In the genomic region with DNA sequence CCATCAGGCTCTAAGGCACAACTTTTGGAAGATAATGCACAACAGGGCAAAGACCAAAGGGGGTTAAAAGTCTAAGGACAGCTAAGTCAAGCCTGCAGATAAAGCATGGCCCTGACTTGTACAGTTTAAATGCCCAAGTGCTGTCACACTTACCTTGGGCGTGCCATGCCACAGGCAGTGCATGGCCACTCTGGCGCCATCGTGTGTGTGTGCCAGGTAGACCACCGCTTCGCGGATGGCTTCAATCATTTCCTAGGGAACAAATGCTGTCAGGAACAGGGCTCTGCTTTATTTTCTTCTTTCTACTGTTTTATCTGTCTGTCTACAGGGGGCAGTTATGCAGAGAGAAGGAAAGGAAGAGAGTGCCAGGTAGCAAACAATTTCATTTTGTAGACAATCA, we compare ENCODE assay signal across 10 cellular contexts. TPM values are rescaled to one million over a fixed set of nuclear protein-coding genes. Genes with fewer than 3 reads are reported as not detected.
A peak's percentile ranks its signal among the peaks of the same experiment; 100 is the strongest.
DNase-seq lines count a peak whose midpoint lies in the region; ATAC-seq and TF ChIP-seq lines count a peak whose summit lies in the region.
"Had no signal": no experiment of that assay in that cellular context is flagged by ENCODE, and none has a peak within 500 bp of the region (broad histone marks: within the 10 kb centered on the region; RNA-seq: fewer than 3 reads in every experiment).

No MANE protein-coding gene starts in this region.

- H3K4me1 Mint-ChIP-seq in activated T-cell treated with anti-CD3 and anti-CD28 coated beads, Interleukin-2, amount 50 U/mL, for 72 hours (ENCODE audit: low read depth) = peaks cover 11% of the 10 kb centered on the region
- H3K4me1 Mint-ChIP-seq in activated T-cell treated with anti-CD3 and anti-CD28 coated beads, Interleukin-2, amount 50 U/mL, for 4 hours (ENCODE audit: low read depth) = no peaks in the 10 kb centered on the region

- H3K27me3 ChIP-seq in smooth muscle cell (ENCODE audit: low read depth) = no peaks in the 10 kb centered on the region

- H3K9me3 Mint-ChIP-seq in activated T-cell treated with anti-CD3 and anti-CD28 coated beads, Interleukin-2, amount 50 U/mL, for 72 hours = no peaks in the 10 kb centered on the region
- H3K9me3 Mint-ChIP-seq in activated T-cell treated with anti-CD3 and anti-CD28 coated beads, Interleukin-2, amount 50 U/mL, for 4 hours = no peaks in the 10 kb centered on the region
- H3K9me3 Mint-ChIP-seq: CD4-positive, CD25-positive, alpha-beta regulatory T cell had no signal

- in situ Hi-C loops in SK-MEL-5 (cut with HindIII; ENCODE audit: low pct_unique_long_range_greater_than_20kb, low sequenced_read_pairs) = no loop called here

- H3K27ac Mint-ChIP-seq in activated T-cell treated with anti-CD3 and anti-CD28 coated beads, Interleukin-2, amount 50 U/mL, for 72 hours = peak overlapping the region; percentile 81
- H3K27ac Mint-ChIP-seq: CD4-positive, CD25-positive, alpha-beta regulatory T cell had no signal

- H3K4me2 ChIP-seq in smooth muscle cell = no peak overlapping the region

- H3K4me3 ChIP-seq in fibroblast of the aortic adventitia (ENCODE audit: low read depth, low read length) = no peak overlapping the region
- H3K4me3 ChIP-seq in smooth muscle cell = no peak overlapping the region

- no peak overlapping the region for H2AFZ ChIP-seq in smooth muscle cell (ENCODE audit: low read depth)
- H2AFZ ChIP-seq: parathyroid adenoma had no signal

- H3K27ac ChIP-seq in smooth muscle cell (ENCODE audit: low read depth) = no peak overlapping the region
- H3K27ac ChIP-seq: parathyroid adenoma had no signal

- 73% methylated on average over 6 of the region's 6 CpGs for WGBS in smooth muscle cell (ENCODE audit: low lambda C conversion rate)

- H3K79me2 ChIP-seq in smooth muscle cell (ENCODE audit: low read depth) = no peaks in the 10 kb centered on the region
- H3K79me2 ChIP-seq: parathyroid adenoma had no signal

- no peaks in the 10 kb centered on the region for H4K20me1 ChIP-seq in smooth muscle cell (ENCODE audit: low read depth)

- no peak overlapping the region for H3K9ac ChIP-seq in smooth muscle cell (ENCODE audit: low read depth)
- H3K9ac ChIP-seq: parathyroid adenoma had no signal

- H3K36me3 Mint-ChIP-seq in activated T-cell treated with anti-CD3 and anti-CD28 coated beads, Interleukin-2, amount 50 U/mL, for 72 hours (ENCODE audit: insufficient read depth in 2 of 2) = peaks cover 1 to 25% of the 10 kb centered on the region in 2 donors
- peaks cover 56% of the 10 kb centered on the region for H3K36me3 Mint-ChIP-seq in activated T-cell treated with anti-CD3 and anti-CD28 coated beads, Interleukin-2, amount 50 U/mL, for 4 hours (ENCODE audit: insufficient read depth)

- no peak overlapping the region for H3K4me3 Mint-ChIP-seq in activated T-cell treated with anti-CD3 and anti-CD28 coated beads, Interleukin-2, amount 50 U/mL, for 72 hours
- H3K4me3 Mint-ChIP-seq in activated T-cell treated with anti-CD3 and anti-CD28 coated beads, Interleukin-2, amount 50 U/mL, for 4 hours = no peak overlapping the region
- H3K4me3 Mint-ChIP-seq: CD4-positive, CD25-positive, alpha-beta regulatory T cell had no signal

- TF ChIP-seq CTCF in fibroblast of the aortic adventitia (IDR thresholded peaks at IDR 0.05; ENCODE audit: insufficient read depth, low read length) (peak; percentile 19), smooth muscle cell (IDR thresholded peaks at IDR 0.05; ENCODE audit: borderline replicate concordance, insufficient read depth, poor library complexity, severe bottlenecking) (peak; percentile 21)

- no peaks in the 10 kb centered on the region for H3K4me1 ChIP-seq in smooth muscle cell (ENCODE audit: low read depth)
- H3K4me1 ChIP-seq: parathyroid adenoma had no signal

- peaks cover 17% of the 10 kb centered on the region for H3K36me3 ChIP-seq in smooth muscle cell (ENCODE audit: low read depth)

- no peak for ATAC-seq in activated T-cell treated with anti-CD3 and anti-CD28 coated beads, Interleukin-2, amount 50 U/mL, for 72 hours (replicated peaks in 1 of 2)
- no peak for ATAC-seq in activated T-cell treated with anti-CD3 and anti-CD28 coated beads, Interleukin-2, amount 50 U/mL, for 4 hours
- ATAC-seq in HG02840 (IDR thresholded peaks at IDR 0.05; ENCODE audit: low FRiP score, unreplicated experiment) (no peak), GM19452 (IDR thresholded peaks at IDR 0.05; ENCODE audit: unreplicated experiment) (no peak)

- DNase-seq in activated T-cell treated with anti-CD3 and anti-CD28 coated beads, Interleukin-2, amount 50 U/mL, for 72 hours = peak in 1 of 2 donors; percentile 7
- DNase-seq in activated T-cell treated with anti-CD3 and anti-CD28 coated beads, Interleukin-2, amount 50 U/mL, for 4 hours = no peak
- peak; percentile 68 for DNase-seq in SK-MEL-5 (ENCODE audit: low read depth, low spot score)
- DNase-seq in fibroblast of the aortic adventitia (ENCODE audit: low read depth) = no peak
- DNase-seq in smooth muscle cell (lab: John Stamatoyannopoulos, UW; ENCODE audit: unreplicated experiment) = no peak
- no peak for DNase-seq in NCI-H510A (lab: John Stamatoyannopoulos, UW)
- DNase-seq: CD4-positive, CD25-positive, alpha-beta regulatory T cell had no signal

- H3K27me3 Mint-ChIP-seq in activated T-cell treated with anti-CD3 and anti-CD28 coated beads, Interleukin-2, amount 50 U/mL, for 72 hours (ENCODE audit: low read depth) = no peaks in the 10 kb centered on the region
- no peaks in the 10 kb centered on the region for H3K27me3 Mint-ChIP-seq in activated T-cell treated with anti-CD3 and anti-CD28 coated beads, Interleukin-2, amount 50 U/mL, for 4 hours (ENCODE audit: low read depth)
- H3K27me3 Mint-ChIP-seq: CD4-positive, CD25-positive, alpha-beta regulatory T cell had no signal

- no peaks in the 10 kb centered on the region for H3F3A ChIP-seq in smooth muscle cell (ENCODE audit: low read depth)

- H3K9me3 ChIP-seq in smooth muscle cell (replicated peaks; ENCODE audit: low read depth) = no peaks in the 10 kb centered on the region

RNA-seq across cellular contexts. Expression of a gene that starts 19.3 kb away (rescaled TPM):
- total RNA-seq in activated T-cell treated with anti-CD3 and anti-CD28 coated beads, Interleukin-2, amount 50 U/mL, for 72 hours = 10 to 100 TPM; 57.6 to 61.5 TPM
- 100 to 1,000 TPM; 201 to 216 (median 211) TPM for total RNA-seq in activated T-cell treated with anti-CD3 and anti-CD28 coated beads, Interleukin-2, amount 50 U/mL, for 4 hours
- 133 and 137 TPM in 2 replicates for total RNA-seq in SK-MEL-5 (2014; rRNA removed; shearing (Covaris generic))
- polyA plus RNA-seq in SK-MEL-5 (2015; cell fraction: cytosol; rRNA removed) = 64.3 and 77.1 TPM in 2 replicates
- 188 and 209 TPM in 2 replicates for polyA plus RNA-seq in SK-MEL-5 (2015; cell fraction: nucleus; rRNA removed)
- total RNA-seq in fibroblast of the aortic adventitia (ENCODE audit: low replicate concordance) = 46.4 and 118 TPM in 2 replicates
- total RNA-seq in smooth muscle cell = 32.1 and 40.3 TPM in 2 replicates
- 32.3 and 38.8 TPM in 2 replicates for polyA plus RNA-seq in smooth muscle cell
